In the genomic region with DNA sequence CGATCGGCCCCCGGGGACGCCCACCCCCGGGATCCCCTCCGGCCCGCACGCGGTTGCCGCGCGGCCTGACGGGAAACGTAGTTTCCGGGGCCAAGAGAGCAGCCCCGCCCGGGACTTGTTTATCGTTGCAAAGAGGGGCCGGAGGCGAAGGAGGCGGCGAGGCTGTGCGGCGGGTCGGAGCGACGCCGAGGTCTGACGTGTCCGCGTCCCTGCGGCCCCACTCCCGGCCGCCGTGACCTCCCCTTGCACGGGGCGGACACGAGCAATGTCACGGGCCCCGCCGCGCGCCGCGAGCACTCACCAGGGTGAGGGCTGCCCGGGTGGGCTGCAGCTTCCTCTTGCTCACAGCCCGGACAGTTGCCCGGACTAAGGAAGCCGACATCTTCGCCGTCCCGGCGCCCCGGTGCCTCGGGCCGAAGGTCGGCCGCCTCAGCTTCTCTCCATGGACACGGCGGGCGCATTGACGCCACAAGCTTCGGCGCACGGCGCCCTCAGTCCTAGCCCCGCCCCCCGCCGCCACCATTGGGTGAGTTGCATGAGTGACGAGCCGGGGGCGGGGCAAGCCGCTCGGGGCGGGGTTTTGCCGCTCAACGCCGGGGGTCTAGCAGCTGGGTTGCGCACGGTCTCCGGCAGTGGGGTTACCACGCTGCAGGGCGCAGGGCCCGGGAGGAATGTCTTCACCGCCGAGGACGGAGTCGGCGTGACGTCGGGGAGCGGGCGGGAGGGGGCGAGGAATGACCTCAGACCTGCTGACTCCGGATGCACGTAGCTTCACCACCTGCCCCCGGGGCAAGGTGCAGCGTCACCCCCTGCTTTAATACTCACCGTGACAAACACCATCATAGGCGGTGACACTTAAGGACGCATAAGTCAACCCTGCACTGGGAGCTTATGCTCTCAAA, we compare ENCODE assay signal across 1 cellular context.
TF ChIP-seq lines count a peak whose summit lies in the region.

Gene ISCA1, minus strand, starts transcription at position 462 of the 902 bp plus-strand sequence. Its CDS starts 80 bp downstream, at position 382.

TF ChIP-seq in HepG2, 621 proteins besides CTCF, POLR2A, EP300 and RAD21 (continued from another document and continues in another):
- TF ChIP-seq ZNF142 (CRISPR knock-in tag; IDR thresholded peaks at IDR 0.05) (peak; percentile 71; the same call in 1 of the 2 replicates), FOXO1 (CRISPR knock-in tag; IDR thresholded peaks at IDR 0.05) (no peak; the same call in 1 of the 2 replicates), SMAD1 (CRISPR knock-in tag; IDR thresholded peaks at IDR 0.05; ENCODE audit: borderline replicate concordance, low read depth) (no peak), ZNF260 (CRISPR knock-in tag; IDR thresholded peaks at IDR 0.05; ENCODE audit: borderline replicate concordance, low read depth) (no peak), FOXJ3 (CRISPR knock-in tag; IDR thresholded peaks at IDR 0.05; ENCODE audit: borderline replicate concordance) (0 out of 2 replicates have a peak, but pooled peaks have one; percentile 20), HNRNPL (IDR thresholded peaks at IDR 0.05; ENCODE audit: low read depth, low read length) (0 out of 2 replicates have a peak, but pooled peaks have one; percentile 30), ZNF180 (CRISPR knock-in tag; IDR thresholded peaks at IDR 0.05; ENCODE audit: borderline replicate concordance, low read depth) (no peak), ZNF282 (IDR thresholded peaks at IDR 0.05; ENCODE audit: partially characterized antibody) (no peak), SALL2 (CRISPR knock-in tag; IDR thresholded peaks at IDR 0.05) (peak; percentile 43; the same call in 1 of the 2 replicates), RELA (CRISPR knock-in tag; IDR thresholded peaks at IDR 0.05) (no peak), MXI1 (IDR thresholded peaks at IDR 0.05; ENCODE audit: borderline replicate concordance, low read depth, low read length) (peak; percentile 74; the same call in 1 of the 3 replicates), ZBTB7A (CRISPR knock-in tag; IDR thresholded peaks at IDR 0.05) (no peak), SMYD3 (CRISPR knock-in tag; IDR thresholded peaks at IDR 0.05) (no peak), DRAP1 (CRISPR knock-in tag; IDR thresholded peaks at IDR 0.05) (peak; percentile 64; the same call in 1 of the 2 replicates), HHEX (CRISPR knock-in tag; IDR thresholded peaks at IDR 0.05) (no peak), NFE2L2 (IDR thresholded peaks at IDR 0.05; ENCODE audit: low read length) (no peak), MIXL1 (CRISPR knock-in tag; IDR thresholded peaks at IDR 0.05) (no peak; the same call in 1 of the 2 replicates), ZFP82 (CRISPR knock-in tag; IDR thresholded peaks at IDR 0.05; ENCODE audit: borderline replicate concordance) (peak; percentile 60; the same call in 1 of the 2 replicates), HOXA9 (CRISPR knock-in tag; IDR thresholded peaks at IDR 0.05; ENCODE audit: borderline replicate concordance) (0 out of 2 replicates have a peak, but pooled peaks have one; percentile 33), RARA (CRISPR knock-in tag; IDR thresholded peaks at IDR 0.05) (no peak; the same call in none of the 2 replicates), PHF21A (CRISPR knock-in tag; IDR thresholded peaks at IDR 0.05) (peak; percentile 9; the same call in 1 of the 2 replicates), PAX8 (CRISPR knock-in tag; IDR thresholded peaks at IDR 0.05; ENCODE audit: borderline replicate concordance) (peak; percentile 59; the same call in 1 of the 2 replicates), MZF1 (CRISPR knock-in tag; IDR thresholded peaks at IDR 0.05; ENCODE audit: borderline replicate concordance) (0 out of 2 replicates have a peak, but pooled peaks have one; percentile 74), EED (CRISPR knock-in tag; IDR thresholded peaks at IDR 0.05) (peak; percentile 56; the same call in 1 of the 2 replicates), POLR2AphosphoS2 (IDR thresholded peaks at IDR 0.05; ENCODE audit: low read depth, low read length) (no peak), ZC3H13 (CRISPR knock-in tag; IDR thresholded peaks at IDR 0.05) (no peak), SP5 (CRISPR knock-in tag; IDR thresholded peaks at IDR 0.05; ENCODE audit: borderline replicate concordance, low read depth) (no peak; the same call in 1 of the 2 replicates), SOX6 (IDR thresholded peaks at IDR 0.05) (no peak), SOX6 (CRISPR knock-in tag; IDR thresholded peaks at IDR 0.05) (peak; percentile 66), ZFP36L2 (CRISPR knock-in tag; IDR thresholded peaks at IDR 0.05) (no peak), ZFY (CRISPR knock-in tag; IDR thresholded peaks at IDR 0.05) (peak; percentile 93)
- TF ChIP-seq, protein P1, sequence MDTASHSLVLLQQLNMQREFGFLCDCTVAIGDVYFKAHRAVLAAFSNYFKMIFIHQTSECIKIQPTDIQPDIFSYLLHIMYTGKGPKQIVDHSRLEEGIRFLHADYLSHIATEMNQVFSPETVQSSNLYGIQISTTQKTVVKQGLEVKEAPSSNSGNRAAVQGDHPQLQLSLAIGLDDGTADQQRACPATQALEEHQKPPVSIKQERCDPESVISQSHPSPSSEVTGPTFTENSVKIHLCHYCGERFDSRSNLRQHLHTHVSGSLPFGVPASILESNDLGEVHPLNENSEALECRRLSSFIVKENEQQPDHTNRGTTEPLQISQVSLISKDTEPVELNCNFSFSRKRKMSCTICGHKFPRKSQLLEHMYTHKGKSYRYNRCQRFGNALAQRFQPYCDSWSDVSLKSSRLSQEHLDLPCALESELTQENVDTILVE (CRISPR knock-in tag; IDR thresholded peaks at IDR 0.05): 0 out of 2 replicates have a peak, but pooled peaks have one; percentile 46
- TF ChIP-seq, protein P2, sequence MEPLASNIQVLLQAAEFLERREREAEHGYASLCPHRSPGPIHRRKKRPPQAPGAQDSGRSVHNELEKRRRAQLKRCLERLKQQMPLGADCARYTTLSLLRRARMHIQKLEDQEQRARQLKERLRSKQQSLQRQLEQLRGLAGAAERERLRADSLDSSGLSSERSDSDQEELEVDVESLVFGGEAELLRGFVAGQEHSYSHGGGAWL (CRISPR knock-in tag; IDR thresholded peaks at IDR 0.05): peak; percentile 65
- TF ChIP-seq, protein P3, sequence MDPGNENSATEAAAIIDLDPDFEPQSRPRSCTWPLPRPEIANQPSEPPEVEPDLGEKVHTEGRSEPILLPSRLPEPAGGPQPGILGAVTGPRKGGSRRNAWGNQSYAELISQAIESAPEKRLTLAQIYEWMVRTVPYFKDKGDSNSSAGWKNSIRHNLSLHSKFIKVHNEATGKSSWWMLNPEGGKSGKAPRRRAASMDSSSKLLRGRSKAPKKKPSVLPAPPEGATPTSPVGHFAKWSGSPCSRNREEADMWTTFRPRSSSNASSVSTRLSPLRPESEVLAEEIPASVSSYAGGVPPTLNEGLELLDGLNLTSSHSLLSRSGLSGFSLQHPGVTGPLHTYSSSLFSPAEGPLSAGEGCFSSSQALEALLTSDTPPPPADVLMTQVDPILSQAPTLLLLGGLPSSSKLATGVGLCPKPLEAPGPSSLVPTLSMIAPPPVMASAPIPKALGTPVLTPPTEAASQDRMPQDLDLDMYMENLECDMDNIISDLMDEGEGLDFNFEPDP (CRISPR knock-in tag; conservative IDR thresholded peaks at IDR 0.05): no peak
- TF ChIP-seq, protein P4, sequence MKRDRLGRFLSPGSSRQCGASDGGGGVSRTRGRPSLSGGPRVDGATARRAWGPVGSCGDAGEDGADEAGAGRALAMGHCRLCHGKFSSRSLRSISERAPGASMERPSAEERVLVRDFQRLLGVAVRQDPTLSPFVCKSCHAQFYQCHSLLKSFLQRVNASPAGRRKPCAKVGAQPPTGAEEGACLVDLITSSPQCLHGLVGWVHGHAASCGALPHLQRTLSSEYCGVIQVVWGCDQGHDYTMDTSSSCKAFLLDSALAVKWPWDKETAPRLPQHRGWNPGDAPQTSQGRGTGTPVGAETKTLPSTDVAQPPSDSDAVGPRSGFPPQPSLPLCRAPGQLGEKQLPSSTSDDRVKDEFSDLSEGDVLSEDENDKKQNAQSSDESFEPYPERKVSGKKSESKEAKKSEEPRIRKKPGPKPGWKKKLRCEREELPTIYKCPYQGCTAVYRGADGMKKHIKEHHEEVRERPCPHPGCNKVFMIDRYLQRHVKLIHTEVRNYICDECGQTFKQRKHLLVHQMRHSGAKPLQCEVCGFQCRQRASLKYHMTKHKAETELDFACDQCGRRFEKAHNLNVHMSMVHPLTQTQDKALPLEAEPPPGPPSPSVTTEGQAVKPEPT (CRISPR knock-in tag; IDR thresholded peaks at IDR 0.05; ENCODE audit: low read depth): peak; percentile 62; the same call in 1 of the 2 replicates
- TF ChIP-seq, protein P5, sequence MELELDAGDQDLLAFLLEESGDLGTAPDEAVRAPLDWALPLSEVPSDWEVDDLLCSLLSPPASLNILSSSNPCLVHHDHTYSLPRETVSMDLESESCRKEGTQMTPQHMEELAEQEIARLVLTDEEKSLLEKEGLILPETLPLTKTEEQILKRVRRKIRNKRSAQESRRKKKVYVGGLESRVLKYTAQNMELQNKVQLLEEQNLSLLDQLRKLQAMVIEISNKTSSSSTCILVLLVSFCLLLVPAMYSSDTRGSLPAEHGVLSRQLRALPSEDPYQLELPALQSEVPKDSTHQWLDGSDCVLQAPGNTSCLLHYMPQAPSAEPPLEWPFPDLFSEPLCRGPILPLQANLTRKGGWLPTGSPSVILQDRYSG (CRISPR knock-in tag; IDR thresholded peaks at IDR 0.05): no peak; the same call in 1 of the 2 replicates
- TF ChIP-seq, protein P6, sequence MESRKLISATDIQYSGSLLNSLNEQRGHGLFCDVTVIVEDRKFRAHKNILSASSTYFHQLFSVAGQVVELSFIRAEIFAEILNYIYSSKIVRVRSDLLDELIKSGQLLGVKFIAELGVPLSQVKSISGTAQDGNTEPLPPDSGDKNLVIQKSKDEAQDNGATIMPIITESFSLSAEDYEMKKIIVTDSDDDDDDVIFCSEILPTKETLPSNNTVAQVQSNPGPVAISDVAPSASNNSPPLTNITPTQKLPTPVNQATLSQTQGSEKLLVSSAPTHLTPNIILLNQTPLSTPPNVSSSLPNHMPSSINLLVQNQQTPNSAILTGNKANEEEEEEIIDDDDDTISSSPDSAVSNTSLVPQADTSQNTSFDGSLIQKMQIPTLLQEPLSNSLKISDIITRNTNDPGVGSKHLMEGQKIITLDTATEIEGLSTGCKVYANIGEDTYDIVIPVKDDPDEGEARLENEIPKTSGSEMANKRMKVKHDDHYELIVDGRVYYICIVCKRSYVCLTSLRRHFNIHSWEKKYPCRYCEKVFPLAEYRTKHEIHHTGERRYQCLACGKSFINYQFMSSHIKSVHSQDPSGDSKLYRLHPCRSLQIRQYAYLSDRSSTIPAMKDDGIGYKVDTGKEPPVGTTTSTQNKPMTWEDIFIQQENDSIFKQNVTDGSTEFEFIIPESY (CRISPR knock-in tag; IDR thresholded peaks at IDR 0.05): no peak
- TF ChIP-seq, protein P7, sequence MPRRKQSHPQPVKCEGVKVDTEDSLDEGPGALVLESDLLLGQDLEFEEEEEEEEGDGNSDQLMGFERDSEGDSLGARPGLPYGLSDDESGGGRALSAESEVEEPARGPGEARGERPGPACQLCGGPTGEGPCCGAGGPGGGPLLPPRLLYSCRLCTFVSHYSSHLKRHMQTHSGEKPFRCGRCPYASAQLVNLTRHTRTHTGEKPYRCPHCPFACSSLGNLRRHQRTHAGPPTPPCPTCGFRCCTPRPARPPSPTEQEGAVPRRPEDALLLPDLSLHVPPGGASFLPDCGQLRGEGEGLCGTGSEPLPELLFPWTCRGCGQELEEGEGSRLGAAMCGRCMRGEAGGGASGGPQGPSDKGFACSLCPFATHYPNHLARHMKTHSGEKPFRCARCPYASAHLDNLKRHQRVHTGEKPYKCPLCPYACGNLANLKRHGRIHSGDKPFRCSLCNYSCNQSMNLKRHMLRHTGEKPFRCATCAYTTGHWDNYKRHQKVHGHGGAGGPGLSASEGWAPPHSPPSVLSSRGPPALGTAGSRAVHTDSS (CRISPR knock-in tag; conservative IDR thresholded peaks at IDR 0.05): no peak
- TF ChIP-seq, protein P8, sequence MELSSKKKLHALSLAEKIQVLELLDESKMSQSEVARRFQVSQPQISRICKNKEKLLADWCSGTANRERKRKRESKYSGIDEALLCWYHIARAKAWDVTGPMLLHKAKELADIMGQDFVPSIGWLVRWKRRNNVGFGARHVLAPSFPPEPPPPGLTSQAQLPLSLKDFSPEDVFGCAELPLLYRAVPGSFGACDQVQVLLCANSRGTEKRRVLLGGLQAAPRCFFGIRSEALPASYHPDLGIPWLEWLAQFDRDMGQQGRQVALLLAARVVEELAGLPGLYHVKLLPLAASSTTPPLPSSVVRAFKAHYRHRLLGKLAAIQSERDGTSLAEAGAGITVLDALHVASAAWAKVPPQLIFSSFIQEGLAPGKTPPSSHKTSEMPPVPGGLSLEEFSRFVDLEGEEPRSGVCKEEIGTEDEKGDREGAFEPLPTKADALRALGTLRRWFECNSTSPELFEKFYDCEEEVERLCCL (CRISPR knock-in tag; IDR thresholded peaks at IDR 0.05; ENCODE audit: borderline replicate concordance): 0 out of 2 replicates have a peak, but pooled peaks have one; percentile 48
